ENCODE assay signal across 25 cellular contexts in the genomic region with DNA sequence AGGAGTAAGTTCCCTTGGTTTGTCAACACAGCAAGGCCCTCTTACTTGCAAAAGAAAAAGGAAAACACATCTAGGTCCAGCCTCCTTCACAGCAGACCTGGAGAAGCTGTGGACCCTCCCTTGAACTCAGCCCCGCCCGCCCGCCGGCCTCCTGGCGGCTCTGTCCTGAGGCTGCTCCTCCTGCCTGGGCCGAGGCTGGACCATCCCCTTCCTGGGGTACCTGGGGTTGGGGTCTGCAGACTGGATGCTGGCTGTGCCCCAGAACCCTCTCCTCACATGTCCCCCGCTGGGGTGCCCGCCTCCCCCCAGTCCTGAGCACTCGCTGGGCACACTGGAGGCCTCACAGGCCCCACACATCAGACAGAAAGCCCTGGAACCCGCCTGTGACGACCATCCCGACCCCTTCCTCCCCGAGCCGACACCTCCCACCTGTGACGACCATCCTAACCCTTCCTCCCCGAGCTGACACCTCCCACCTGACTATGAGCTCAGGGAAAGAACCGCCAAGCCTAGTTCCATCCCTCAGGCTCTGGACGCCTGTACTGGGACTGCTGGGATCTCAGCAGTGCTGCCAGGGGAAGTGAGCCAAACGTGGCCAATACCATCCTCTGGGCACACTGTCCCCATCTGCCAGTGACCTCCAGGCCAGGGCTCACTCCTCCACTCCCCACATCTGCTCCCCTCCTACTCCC.
"Had no signal": no experiment of that assay in that cellular context is flagged by ENCODE, and none has a peak within 500 bp of the region (broad histone marks: within the 10 kb centered on the region; RNA-seq: fewer than 3 reads in every experiment).

No MANE protein-coding gene starts in this region.

- H3K27ac Mint-ChIP-seq: activated CD8-positive, alpha-beta T cell treated with anti-CD3 and anti-CD28 coated beads for 36 hours; activated naive CD4-positive, alpha-beta T cell treated with anti-CD3 and anti-CD28 coated beads, Interleukin-2, amount 50 U/mL, for 24 hours; activated T-cell treated with anti-CD3 and anti-CD28 coated beads, Interleukin-2, amount 50 U/mL, for 72 hours; activated T-helper 2 cell treated with anti-CD3 and anti-CD28 coated beads, Interferon-gamma antibody, Interleukin-2, Interleukin-4, amounts not matched to agents 10 μg/mL and 5 μg/mL and 100 μg/mL, durations not matched to agents 14 hours and 24 hours and 36 hours; T-cell had no signal

- H3K4me3 ChIP-seq: cardiac muscle cell, SK-N-MC had no signal

- H3K36me3 ChIP-seq: WERI-Rb-1 had no signal

- ATAC-seq: activated CD8-positive, alpha-beta T cell treated with anti-CD3 and anti-CD28 coated beads for 36 hours; activated T-cell treated with anti-CD3 and anti-CD28 coated beads, Interleukin-2, amount 50 U/mL, for 72 hours; Right ventricle myocardium inferior; T-cell had no signal

- DNase-seq: activated CD4-positive, alpha-beta T cell treated with anti-CD3 and anti-CD28 coated beads for 4 hours; activated CD8-positive, alpha-beta memory T cell treated with anti-CD3 and anti-CD28 coated beads, Interleukin-2, amount 50 U/mL, for 4 hours; activated CD8-positive, alpha-beta T cell treated with anti-CD3 and anti-CD28 coated beads for 36 hours; activated gamma-delta T cell treated with Interleukin-2 at 50 U/mL for 16 hours; activated T-cell treated with anti-CD3 and anti-CD28 coated beads, Interleukin-2, amount 50 U/mL, for 72 hours; amygdala; brain microvascular endothelial cell; cerebellar nuclear complex; MM.1S; NCI-H1105 treated with DMSO at 0.1 percent for 48 hours; NCI-H1436 treated with DMSO at 0.1 percent for 48 hours; NCI-H1930; NCI-H2171; NCI-H345; NCI-H510A; NCI-H526 treated with DMSO at 0.1 percent for 48 hours; NCI-H82; T-cell; T-helper 2 cell; WERI-Rb-1 had no signal

- H3K9me3 Mint-ChIP-seq: activated CD8-positive, alpha-beta T cell treated with anti-CD3 and anti-CD28 coated beads for 36 hours; activated naive CD4-positive, alpha-beta T cell treated with anti-CD3 and anti-CD28 coated beads, Interleukin-2, amount 50 U/mL, for 24 hours; activated T-cell treated with anti-CD3 and anti-CD28 coated beads, Interleukin-2, amount 50 U/mL, for 72 hours; activated T-helper 2 cell treated with anti-CD3 and anti-CD28 coated beads, Interferon-gamma antibody, Interleukin-2, Interleukin-4, amounts not matched to agents 10 μg/mL and 5 μg/mL and 100 μg/mL, durations not matched to agents 14 hours and 24 hours and 36 hours; T-cell had no signal

- H3K27ac ChIP-seq: brain microvascular endothelial cell, cardiac muscle cell, SK-N-MC, WERI-Rb-1 had no signal

- H3K27me3 Mint-ChIP-seq: activated CD8-positive, alpha-beta T cell treated with anti-CD3 and anti-CD28 coated beads for 36 hours; activated naive CD4-positive, alpha-beta T cell treated with anti-CD3 and anti-CD28 coated beads, Interleukin-2, amount 50 U/mL, for 24 hours; T-cell had no signal

- H3K36me3 Mint-ChIP-seq: activated naive CD4-positive, alpha-beta T cell treated with anti-CD3 and anti-CD28 coated beads, Interleukin-2, amount 50 U/mL, for 24 hours had no signal

- H3K4me3 Mint-ChIP-seq: activated CD8-positive, alpha-beta T cell treated with anti-CD3 and anti-CD28 coated beads for 36 hours; activated naive CD4-positive, alpha-beta T cell treated with anti-CD3 and anti-CD28 coated beads, Interleukin-2, amount 50 U/mL, for 24 hours; activated T-cell treated with anti-CD3 and anti-CD28 coated beads, Interleukin-2, amount 50 U/mL, for 72 hours; T-cell had no signal
